ENCODE assay signal across 14 cellular contexts in the genomic region with DNA sequence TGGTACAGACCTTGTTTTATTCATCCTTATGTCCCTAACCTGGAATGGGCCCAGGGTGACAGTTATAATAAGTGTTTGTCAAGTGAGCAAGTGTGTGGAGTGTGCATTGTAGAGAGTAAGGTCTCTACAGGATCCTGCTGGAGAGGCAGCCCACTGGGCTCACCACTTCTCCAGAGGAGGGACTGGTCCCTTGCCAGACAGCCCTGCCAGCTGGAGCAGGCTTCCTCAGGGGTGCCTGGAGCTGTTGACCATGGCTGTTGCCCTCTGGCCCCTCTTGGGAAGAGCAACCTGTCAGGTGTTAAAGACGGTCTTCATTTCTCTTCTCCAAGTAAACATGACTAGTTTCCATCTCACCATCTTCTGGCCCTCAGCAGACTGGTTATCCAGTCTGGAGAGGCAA. TPM values are rescaled to one million over a fixed set of nuclear protein-coding genes. Genes with fewer than 3 reads are reported as not detected.
DNase-seq lines count a peak whose midpoint lies in the region; ATAC-seq lines count a peak whose summit lies in the region.
"Had no signal": no experiment of that assay in that cellular context is flagged by ENCODE, and none has a peak within 500 bp of the region (broad histone marks: within the 10 kb centered on the region; RNA-seq: fewer than 3 reads in every experiment).

No MANE protein-coding gene starts in this region.

- peaks cover 98 to 100% of the 10 kb centered on the region in 2 donors for H3K4me1 Mint-ChIP-seq in immature natural killer cell
- H3K4me1 Mint-ChIP-seq in stimulated activated memory B cell treated with anti-CD40 and anti-IgM and Interleukin-4, amounts not matched to agents 10 μg/mL and 1 μg/mL and 100 μg/mL, for 72 hours, result peaks cover 74% of the 10 kb centered on the region

- DNase-seq in activated CD8-positive, alpha-beta memory T cell treated with anti-CD3 and anti-CD28 coated beads, Interleukin-2, amount 50 U/mL, for 48 hours, result peak; percentile 51
- no peak for DNase-seq in activated CD8-positive, alpha-beta memory T cell treated with anti-CD3 and anti-CD28 coated beads for 24 hours
- DNase-seq in NCI-H69 (lab: John Stamatoyannopoulos, UW) (peak; percentile 22), immature natural killer cell (no peak)
- DNase-seq: amygdala, colonic mucosa, NCI-H187, substantia nigra, T1000 had no signal

- no peak for ATAC-seq in stimulated activated memory B cell treated with anti-CD40 and anti-IgM and Interleukin-4, amounts not matched to agents 10 μg/mL and 1 μg/mL and 100 μg/mL, for 72 hours
- ATAC-seq in GM21423 (IDR thresholded peaks at IDR 0.05; ENCODE audit: unreplicated experiment) (no peak), HG02610 (IDR thresholded peaks at IDR 0.05; ENCODE audit: unreplicated experiment) (no peak), HG03108 (IDR thresholded peaks at IDR 0.05; ENCODE audit: unreplicated experiment) (no peak)
- ATAC-seq: left lung had no signal

- peak overlapping the region; percentile 54 to 85 (median 71) for H3K4me3 Mint-ChIP-seq in immature natural killer cell
- no peak overlapping the region for H3K4me3 Mint-ChIP-seq in stimulated activated memory B cell treated with anti-CD40 and anti-IgM and Interleukin-4, amounts not matched to agents 10 μg/mL and 1 μg/mL and 100 μg/mL, for 72 hours

- peaks cover 0 to 2% (median 0%) of the 10 kb centered on the region in 6 donors for H3K9me3 Mint-ChIP-seq in immature natural killer cell
- no peaks in the 10 kb centered on the region for H3K9me3 Mint-ChIP-seq in stimulated activated memory B cell treated with anti-CD40 and anti-IgM and Interleukin-4, amounts not matched to agents 10 μg/mL and 1 μg/mL and 100 μg/mL, for 72 hours

- H3K27ac Mint-ChIP-seq in immature natural killer cell, result peak overlapping the region; percentile 98 to 100 (median 100)
- H3K27ac Mint-ChIP-seq in stimulated activated memory B cell treated with anti-CD40 and anti-IgM and Interleukin-4, amounts not matched to agents 10 μg/mL and 1 μg/mL and 100 μg/mL, for 72 hours, result peak overlapping the region; percentile 70

- H3K36me3 Mint-ChIP-seq in immature natural killer cell, result peaks cover 4 to 17% (median 5%) of the 10 kb centered on the region in 3 donors
- H3K36me3 Mint-ChIP-seq in stimulated activated memory B cell treated with anti-CD40 and anti-IgM and Interleukin-4, amounts not matched to agents 10 μg/mL and 1 μg/mL and 100 μg/mL, for 72 hours, result no peaks in the 10 kb centered on the region

- peaks cover 54 to 67% (median 59%) of the 10 kb centered on the region in 3 donors for H3K27me3 Mint-ChIP-seq in immature natural killer cell (ENCODE audit: low read depth in 3 of 3)
- H3K27me3 Mint-ChIP-seq in stimulated activated memory B cell treated with anti-CD40 and anti-IgM and Interleukin-4, amounts not matched to agents 10 μg/mL and 1 μg/mL and 100 μg/mL, for 72 hours, result no peaks in the 10 kb centered on the region

RNA-seq across cellular contexts. Expression of a gene that starts 20.0 kb away (rescaled TPM):
- 100 to 1,000 TPM; 349 to 460 (median 371) TPM for polyA plus RNA-seq in immature natural killer cell

Comparison
In these comparisons a context has a peak if more than half of its experiments do, and no peak if none do; other contexts are left out.
1. DNase-seq: peak in activated CD8-positive, alpha-beta memory T cell treated with anti-CD3 and anti-CD28 coated beads, Interleukin-2, amount 50 U/mL, for 48 hours (single experiment) and NCI-H69 (single experiment); none in activated CD8-positive, alpha-beta memory T cell treated with anti-CD3 and anti-CD28 coated beads for 24 hours (single experiment) and immature natural killer cell (0 of 3).